8 cellular contexts compared by ENCODE assay signal in the genomic region with DNA sequence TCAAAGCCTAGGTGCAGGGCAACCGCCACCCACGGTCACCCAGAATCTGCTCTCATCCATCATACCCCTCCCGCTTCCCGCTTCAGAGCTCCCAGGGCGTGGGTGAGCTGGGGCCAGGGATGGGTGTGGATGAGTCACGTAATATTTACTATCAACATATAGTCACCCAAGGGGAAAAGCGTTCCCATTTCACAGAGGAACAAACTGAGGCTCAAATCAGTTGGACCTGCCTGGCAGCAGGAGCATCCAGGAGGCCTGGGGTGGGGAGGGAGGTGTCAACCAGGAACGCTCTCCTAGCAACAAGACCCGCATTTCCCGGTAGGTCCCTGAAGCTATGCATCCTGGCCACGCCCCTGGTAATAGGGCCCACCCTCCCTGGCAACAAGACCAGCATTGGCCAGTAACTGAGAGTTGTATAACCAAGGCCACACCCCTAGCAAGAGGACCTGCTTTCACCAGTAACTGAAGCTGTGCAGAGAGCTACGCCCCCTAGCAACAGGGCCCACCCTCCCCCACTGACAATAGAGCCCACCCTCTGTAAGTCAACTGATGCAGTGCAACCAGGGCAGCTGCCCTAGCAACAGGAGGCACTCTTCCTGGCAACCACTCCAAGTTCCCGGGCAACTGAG. TPM values are rescaled to one million over a fixed set of nuclear protein-coding genes. Genes with fewer than 3 reads are reported as not detected.
DNase-seq lines count a peak whose midpoint lies in the region; ATAC-seq, FAIRE-seq and TF ChIP-seq lines count a peak whose summit lies in the region.

No MANE protein-coding gene starts in this region.

- TF ChIP-seq POLR2A in transverse colon (IDR thresholded peaks at IDR 0.05) = no peak

- H3K4me1 ChIP-seq in MM.1S (ENCODE audit: low read length) = no peaks in the 10 kb centered on the region
- peaks cover 0 to 5% (median 0%) of the 10 kb centered on the region in 4 donors for H3K4me1 ChIP-seq in transverse colon

- ATAC-seq in activated CD8-positive, alpha-beta memory T cell treated with anti-CD3 and anti-CD28 coated beads, Interleukin-2, amount 10 ng/mL, durations not matched to agents 7 days and 5 days = peak; percentile 31
- no peak for ATAC-seq in HG03196 (IDR thresholded peaks at IDR 0.05; ENCODE audit: unreplicated experiment)

- peak; percentile 50 for DNase-seq in activated CD8-positive, alpha-beta memory T cell treated with anti-CD3 and anti-CD28 coated beads, Interleukin-2, amount 10 ng/mL, durations not matched to agents 7 days and 5 days
- no peak for DNase-seq in activated CD8-positive, alpha-beta memory T cell treated with anti-CD3 and anti-CD28 coated beads for 24 hours
- DNase-seq in MM.1S (peak; percentile 27), SHP77 treated with DMSO at 0.1 percent for 48 hours (lab: John Stamatoyannopoulos, UW) (peak; percentile 86), frontal cortex (ENCODE audit: low spot score in 2 of 2) (peak; percentile 72 to 79), transverse colon (peak; percentile 52), pons (ENCODE audit: low spot score) (no peak)

- no peak overlapping the region for H3K27ac Mint-ChIP-seq in activated CD8-positive, alpha-beta memory T cell treated with anti-CD3 and anti-CD28 coated beads, Interleukin-2, amount 10 ng/mL, durations not matched to agents 7 days and 5 days

- H3K9me3 ChIP-seq in MM.1S (replicated peaks; ENCODE audit: insufficient read depth, low read length) (no peaks in the 10 kb centered on the region), transverse colon (no peaks in the 10 kb centered on the region)

- H3K9me3 Mint-ChIP-seq in activated CD8-positive, alpha-beta memory T cell treated with anti-CD3 and anti-CD28 coated beads, Interleukin-2, amount 10 ng/mL, durations not matched to agents 7 days and 5 days (ENCODE audit: low read depth) = no peaks in the 10 kb centered on the region

- H4K20me1 ChIP-seq in MM.1S (ENCODE audit: insufficient read depth, low read length) = no peaks in the 10 kb centered on the region

- H3K79me2 ChIP-seq in MM.1S (ENCODE audit: low read length) = no peaks in the 10 kb centered on the region

- peaks cover 25% of the 10 kb centered on the region for H3K27me3 ChIP-seq in MM.1S (replicated peaks; ENCODE audit: insufficient read depth, low read length)
- H3K27me3 ChIP-seq in transverse colon = no peaks in the 10 kb centered on the region

- CTCF ChIA-PET in activated CD8-positive, alpha-beta memory T cell treated with anti-CD3 and anti-CD28 coated beads, Interleukin-2, amount 10 ng/mL, durations not matched to agents 7 days and 5 days (lab: Charles Lee) = interaction anchor here (0.6 to 10.7 kb wide), 4 partner anchors 11 to 785 kb away, joined by 3 to 97 read pairs (median 3); no protein-coding TSS in a partner anchor

- in situ Hi-C loops in transverse colon (cut with MboI; ENCODE audit: low pct_ligation_motif_present in 1 of 4, low pct_unique_long_range_greater_than_20kb in 1 of 4, low sequenced_read_pairs in 3 of 4) = loop anchor here in 1 of 4 donors (5.0 kb wide), 1 partner anchor 33 kb away; no protein-coding TSS in a partner anchor

- H3K4me3 ChIP-seq in MM.1S (ENCODE audit: low read length) (no peak overlapping the region), transverse colon (no peak overlapping the region)

- WGBS in transverse colon (ENCODE audit: low coverage in 1 of 2), 2 donors = 59% methylated on average over 13 of the region's 13 CpGs; no CpG with 5 or more reads in 1 of the 2 donors

- H3K4me3 Mint-ChIP-seq in activated CD8-positive, alpha-beta memory T cell treated with anti-CD3 and anti-CD28 coated beads, Interleukin-2, amount 10 ng/mL, durations not matched to agents 7 days and 5 days = no peak overlapping the region

- H3K36me3 ChIP-seq in MM.1S (replicated peaks; ENCODE audit: insufficient read depth, low read length) (no peaks in the 10 kb centered on the region), transverse colon (no peaks in the 10 kb centered on the region)

- H3K9ac ChIP-seq in MM.1S (ENCODE audit: low read length) = no peak overlapping the region

- H2AFZ ChIP-seq in MM.1S (ENCODE audit: low read length) = no peak overlapping the region

- H3K27me3 Mint-ChIP-seq in activated CD8-positive, alpha-beta memory T cell treated with anti-CD3 and anti-CD28 coated beads, Interleukin-2, amount 10 ng/mL, durations not matched to agents 7 days and 5 days = no peaks in the 10 kb centered on the region

- H3K27ac ChIP-seq in MM.1S (ENCODE audit: low read length) (no peak overlapping the region), transverse colon (no peak overlapping the region)

- intact Hi-C loops in transverse colon (cut with DNase I; ENCODE audit: low total_unique reads) = loop anchor here (10.0 kb wide), 1 partner anchor 150 kb away; no protein-coding TSS in a partner anchor

- TF ChIP-seq CTCF in MM.1S (IDR thresholded peaks at IDR 0.05; ENCODE audit: low read length) = no peak
- no peak for TF ChIP-seq CTCF in transverse colon (IDR thresholded peaks at IDR 0.05)

- TF ChIP-seq EP300 in transverse colon (IDR thresholded peaks at IDR 0.05; ENCODE audit: low read depth) = no peak

- H3K9me2 ChIP-seq in MM.1S (replicated peaks; ENCODE audit: insufficient read depth, low read length) = no peaks in the 10 kb centered on the region

- no peak overlapping the region for H3K4me2 ChIP-seq in MM.1S (ENCODE audit: low read depth, low read length)

- no peak for FAIRE-seq in frontal cortex (lab: Jason Lieb, UNC)

- H3K36me3 Mint-ChIP-seq in activated CD8-positive, alpha-beta memory T cell treated with anti-CD3 and anti-CD28 coated beads, Interleukin-2, amount 10 ng/mL, durations not matched to agents 7 days and 5 days = no peaks in the 10 kb centered on the region

- H3F3A ChIP-seq in MM.1S (ENCODE audit: insufficient read depth, low read length) = no peaks in the 10 kb centered on the region

- H3K4me1 Mint-ChIP-seq in activated CD8-positive, alpha-beta memory T cell treated with anti-CD3 and anti-CD28 coated beads, Interleukin-2, amount 10 ng/mL, durations not matched to agents 7 days and 5 days = peaks cover 9% of the 10 kb centered on the region

RNA-seq across cellular contexts. Expression of a gene that starts 32.7 kb away (rescaled TPM):
- 10 to 100 TPM; 20.5 to 23.1 TPM for total RNA-seq in activated CD8-positive, alpha-beta memory T cell treated with anti-CD3 and anti-CD28 coated beads, Interleukin-2, amount 10 ng/mL, durations not matched to agents 7 days and 5 days
- total RNA-seq in frontal cortex = 15.5 TPM
- 10 to 100 TPM; 12.1 to 28.9 (median 21.6) TPM for total RNA-seq in transverse colon

RNA-seq across cellular contexts. Expression of a gene that starts 32.8 kb away (rescaled TPM):
- total RNA-seq in activated CD8-positive, alpha-beta memory T cell treated with anti-CD3 and anti-CD28 coated beads, Interleukin-2, amount 10 ng/mL, durations not matched to agents 7 days and 5 days = 10 to 100 TPM; 92.6 to 95.3 TPM
- 26.5 TPM for total RNA-seq in frontal cortex
- total RNA-seq in transverse colon = 100 to 1,000 TPM in 1 of 4 donors, 10 to 100 TPM in 3; 58.5 to 103 (median 85.3) TPM

RNA-seq across cellular contexts. Expression of a gene that starts 42.3 kb away (rescaled TPM):
- under 1 TPM; 0.50 to 0.70 TPM for total RNA-seq in activated CD8-positive, alpha-beta memory T cell treated with anti-CD3 and anti-CD28 coated beads, Interleukin-2, amount 10 ng/mL, durations not matched to agents 7 days and 5 days
- total RNA-seq in frontal cortex (52.6 TPM), transverse colon (10 to 100 TPM; 15.3 to 81.6 (median 19.3) TPM)

RNA-seq across cellular contexts. Expression of a gene that starts 46.6 kb away (rescaled TPM):
- total RNA-seq in activated CD8-positive, alpha-beta memory T cell treated with anti-CD3 and anti-CD28 coated beads, Interleukin-2, amount 10 ng/mL, durations not matched to agents 7 days and 5 days = 10 to 100 TPM; 36.7 to 44.5 TPM
- total RNA-seq in frontal cortex (8.2 TPM), transverse colon (100 to 1,000 TPM in 1 of 4 donors, 10 to 100 TPM in 3; 32.9 to 101 (median 50.6) TPM)

Comparison
In these comparisons a context has a peak if more than half of its experiments do, and no peak if none do; other contexts are left out.
1. DNase-seq: peak in activated CD8-positive, alpha-beta memory T cell treated with anti-CD3 and anti-CD28 coated beads, Interleukin-2, amount 10 ng/mL, durations not matched to agents 7 days and 5 days (single experiment), MM.1S (single experiment), SHP77 treated with DMSO at 0.1 percent for 48 hours (single experiment), frontal cortex (2 of 2) and transverse colon (single experiment); none in activated CD8-positive, alpha-beta memory T cell treated with anti-CD3 and anti-CD28 coated beads for 24 hours (single experiment) and pons (single experiment).
2. RNA of a gene that starts 42.3 kb away (total RNA-seq): 52.6 TPM in frontal cortex (single experiment) and 15.3 to 81.6 TPM in transverse colon; 0.50 to 0.70 TPM in activated CD8-positive, alpha-beta memory T cell treated with anti-CD3 and anti-CD28 coated beads, Interleukin-2, amount 10 ng/mL, durations not matched to agents 7 days and 5 days; every median in the first group is over 4 times any median in the second.